ENCODE assay signal across 20 cellular contexts in genomic region chr21:39430016-39430415, GRCh38.
"Had no signal": no experiment of that assay in that cellular context is flagged by ENCODE, and none has a peak within 500 bp of the region (broad histone marks: within the 10 kb centered on the region; RNA-seq: fewer than 3 reads in every experiment).

No MANE protein-coding gene starts in this region.

- H3K4me1 ChIP-seq: parathyroid adenoma, psoas muscle, right lobe of liver, spleen, tibial nerve had no signal

- H3K36me3 ChIP-seq: right lobe of liver, spleen had no signal

- ATAC-seq: left colon; natural killer cell; psoas muscle; right lobe of liver; stimulated activated memory B cell treated with anti-CD40 and anti-IgM and Interleukin-4, amounts not matched to agents 10 μg/mL and 1 μg/mL and 100 μg/mL, for 72 hours had no signal

- H3K36me3 Mint-ChIP-seq: mesothelial cell of epicardium; natural killer cell; stimulated activated memory B cell treated with anti-CD40 and anti-IgM and Interleukin-4, amounts not matched to agents 10 μg/mL and 1 μg/mL and 100 μg/mL, for 72 hours had no signal

- H3K4me3 ChIP-seq: psoas muscle, right lobe of liver, spleen, tibial nerve had no signal

- H3K27ac Mint-ChIP-seq: dendritic cell treated with granulocyte-macrophage colony-stimulating factor and Interleukin-4, amounts not matched to agents 40 ng/mL and 50 ng/mL, for 4 days; mesothelial cell of epicardium; natural killer cell; stimulated activated memory B cell treated with anti-CD40 and anti-IgM and Interleukin-4, amounts not matched to agents 10 μg/mL and 1 μg/mL and 100 μg/mL, for 72 hours; stimulated activated naive CD8-positive, alpha-beta T cell treated with anti-CD3 and anti-CD28 coated beads, Interleukin-15, Interleukin-2, amounts not matched to agents 100 ng/mL and 50 ng/mL, for 24 hours had no signal

- H3K4me1 Mint-ChIP-seq: natural killer cell; stimulated activated memory B cell treated with anti-CD40 and anti-IgM and Interleukin-4, amounts not matched to agents 10 μg/mL and 1 μg/mL and 100 μg/mL, for 72 hours had no signal

- H3K27me3 ChIP-seq: right lobe of liver, spleen, tibial nerve had no signal

- H3K9me3 ChIP-seq: psoas muscle, right lobe of liver, spleen, tibial nerve had no signal

- H3K27me3 Mint-ChIP-seq: stimulated activated memory B cell treated with anti-CD40 and anti-IgM and Interleukin-4, amounts not matched to agents 10 μg/mL and 1 μg/mL and 100 μg/mL, for 72 hours; stimulated activated naive CD8-positive, alpha-beta T cell treated with anti-CD3 and anti-CD28 coated beads, Interleukin-15, Interleukin-2, amounts not matched to agents 100 ng/mL and 50 ng/mL, for 24 hours had no signal

- H3K27ac ChIP-seq: parathyroid adenoma, psoas muscle, right lobe of liver, spleen, tibial nerve had no signal

- DNase-seq: cerebellar nuclear complex; foreskin melanocyte; head of caudate nucleus; hippocampal formation; left colon; mammary epithelial cell; natural killer cell; psoas muscle; retina; right lobe of liver; spleen; stimulated activated CD4-positive, alpha-beta T cell treated with anti-CD3 and anti-CD28 coated beads, Interleukin-15, amount 100 ng/mL, for 24 hours; stimulated activated CD4-positive, alpha-beta T cell treated with anti-CD3 and anti-CD28 coated beads, Interleukin-1b, Interleukin-23, amount 100 ng/mL, for 48 hours; stimulated activated CD4-positive, alpha-beta T cell treated with anti-CD3 and anti-CD28 coated beads, Interleukin-4, amount 100 ng/mL, for 24 hours had no signal

- H3K9me3 Mint-ChIP-seq: dendritic cell treated with granulocyte-macrophage colony-stimulating factor and Interleukin-4, amounts not matched to agents 40 ng/mL and 50 ng/mL, for 4 days; mesothelial cell of epicardium; natural killer cell; stimulated activated memory B cell treated with anti-CD40 and anti-IgM and Interleukin-4, amounts not matched to agents 10 μg/mL and 1 μg/mL and 100 μg/mL, for 72 hours; stimulated activated naive CD8-positive, alpha-beta T cell treated with anti-CD3 and anti-CD28 coated beads, Interleukin-15, Interleukin-2, amounts not matched to agents 100 ng/mL and 50 ng/mL, for 24 hours had no signal

- H3K4me3 Mint-ChIP-seq: dendritic cell treated with granulocyte-macrophage colony-stimulating factor and Interleukin-4, amounts not matched to agents 40 ng/mL and 50 ng/mL, for 4 days; mesothelial cell of epicardium; natural killer cell; stimulated activated memory B cell treated with anti-CD40 and anti-IgM and Interleukin-4, amounts not matched to agents 10 μg/mL and 1 μg/mL and 100 μg/mL, for 72 hours; stimulated activated naive CD8-positive, alpha-beta T cell treated with anti-CD3 and anti-CD28 coated beads, Interleukin-15, Interleukin-2, amounts not matched to agents 100 ng/mL and 50 ng/mL, for 24 hours had no signal
